In genomic region chr4:41471672-41472071, GRCh38 we compare ENCODE assay signal across 17 cellular contexts.
"Had no signal": no experiment of that assay in that cellular context is flagged by ENCODE, and none has a peak within 500 bp of the region (broad histone marks: within the 10 kb centered on the region; RNA-seq: fewer than 3 reads in every experiment).

No MANE protein-coding gene starts in this region.

- H3K4me3 Mint-ChIP-seq: immature natural killer cell, neural crest cell had no signal

- H3K4me1 ChIP-seq: transverse colon had no signal

- H3K9me3 Mint-ChIP-seq: activated T-helper 2 cell treated with anti-CD3 and anti-CD28 coated beads, Interferon-gamma antibody, Interleukin-2, Interleukin-4, amounts not matched to agents 10 μg/mL and 5 μg/mL and 100 μg/mL, durations not matched to agents 14 hours and 24 hours and 36 hours had no signal

- H3K27ac ChIP-seq: adrenal gland, coronary artery, heart left ventricle, transverse colon had no signal

- H3K4me3 ChIP-seq: adrenal gland, coronary artery, heart left ventricle, transverse colon had no signal

- H3K9me3 ChIP-seq: adrenal gland, heart left ventricle, transverse colon had no signal

- H3K27ac Mint-ChIP-seq: activated T-helper 2 cell treated with anti-CD3 and anti-CD28 coated beads, Interferon-gamma antibody, Interleukin-2, Interleukin-4, amounts not matched to agents 10 μg/mL and 5 μg/mL and 100 μg/mL, durations not matched to agents 14 hours and 24 hours and 36 hours; immature natural killer cell had no signal

- H3K36me3 ChIP-seq: adrenal gland, heart left ventricle, transverse colon had no signal

- DNase-seq: activated CD4-positive, alpha-beta T cell treated with anti-CD3 and anti-CD28 coated beads for 1 hour; activated CD4-positive, alpha-beta T cell treated with anti-CD3 and anti-CD28 coated beads, Interleukin-2, amount 50 U/mL, for 4 hours; activated naive CD4-positive, alpha-beta T cell treated with anti-CD3 and anti-CD28 coated beads, Interleukin-2, amount 50 U/mL, for 16 hours; activated T-cell treated with anti-CD3 and anti-CD28 coated beads, Interleukin-2, amount 50 U/mL, for 1 hour; adrenal gland; central memory CD4-positive, alpha-beta T cell; effector CD4-positive, alpha-beta T cell; heart left ventricle; immature natural killer cell; stimulated activated CD4-positive, alpha-beta T cell treated with anti-CD3 and anti-CD28 coated beads, Interleukin-2, amount 100 ng/mL, for 48 hours; stimulated activated naive CD4-positive, alpha-beta T cell; T-helper 1 cell; T1000; transverse colon had no signal

- H3K27me3 ChIP-seq: adrenal gland, heart left ventricle, transverse colon had no signal

- H3K4me1 Mint-ChIP-seq: immature natural killer cell had no signal

- H3K36me3 Mint-ChIP-seq: immature natural killer cell had no signal
